Comparison of ENCODE assay signal across 8 cellular contexts in the genomic region with DNA sequence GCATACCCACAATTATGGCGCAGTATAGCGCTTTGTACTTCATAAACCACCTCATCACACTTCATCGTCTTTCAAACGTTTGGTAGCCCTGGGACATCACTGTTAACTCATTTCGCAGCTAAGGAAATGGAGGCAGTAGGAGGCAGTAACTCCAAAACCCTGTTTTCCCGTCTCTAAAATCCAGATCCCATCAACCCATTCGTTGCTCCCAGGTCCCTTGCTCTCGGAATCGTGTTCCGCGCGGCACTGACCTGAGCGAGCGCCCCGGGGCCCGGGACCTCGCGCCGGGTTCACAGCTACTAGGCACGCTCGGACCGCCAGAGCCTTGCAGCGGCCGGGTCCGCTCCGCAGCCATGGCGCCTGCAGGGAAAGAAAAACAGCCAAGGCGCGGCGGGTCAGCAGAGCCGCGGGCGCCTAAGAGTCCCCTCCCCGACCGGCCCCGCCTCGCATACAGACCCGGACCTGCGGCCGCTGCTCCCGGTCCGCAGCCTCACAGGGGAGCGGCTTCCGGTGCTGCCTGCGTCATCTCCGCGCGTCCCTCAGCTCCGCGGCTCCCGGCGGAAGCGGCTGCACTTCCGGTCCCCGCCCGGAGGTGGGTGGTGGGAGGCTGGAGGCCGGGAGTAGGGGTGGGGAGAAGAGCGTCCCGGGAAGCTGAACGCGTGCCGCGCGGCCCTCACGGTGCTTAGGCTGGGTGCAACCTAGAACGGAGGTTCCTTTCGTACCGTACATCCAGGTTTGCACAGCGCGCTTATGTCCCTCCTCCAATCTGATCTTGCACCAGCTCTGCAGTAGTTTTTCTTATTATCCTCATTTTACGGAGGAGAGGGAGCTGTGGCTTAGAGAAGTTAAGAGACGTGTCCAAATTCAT. TPM values are rescaled to one million over a fixed set of nuclear protein-coding genes. Genes with fewer than 3 reads are reported as not detected.
DNase-seq lines count a peak whose midpoint lies in the region; ATAC-seq and TF ChIP-seq lines count a peak whose summit lies in the region.

A gene with protein sequence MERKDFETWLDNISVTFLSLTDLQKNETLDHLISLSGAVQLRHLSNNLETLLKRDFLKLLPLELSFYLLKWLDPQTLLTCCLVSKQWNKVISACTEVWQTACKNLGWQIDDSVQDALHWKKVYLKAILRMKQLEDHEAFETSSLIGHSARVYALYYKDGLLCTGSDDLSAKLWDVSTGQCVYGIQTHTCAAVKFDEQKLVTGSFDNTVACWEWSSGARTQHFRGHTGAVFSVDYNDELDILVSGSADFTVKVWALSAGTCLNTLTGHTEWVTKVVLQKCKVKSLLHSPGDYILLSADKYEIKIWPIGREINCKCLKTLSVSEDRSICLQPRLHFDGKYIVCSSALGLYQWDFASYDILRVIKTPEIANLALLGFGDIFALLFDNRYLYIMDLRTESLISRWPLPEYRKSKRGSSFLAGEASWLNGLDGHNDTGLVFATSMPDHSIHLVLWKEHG (minus strand): TSS at position 519 of the 868 bp plus-strand sequence. CDS start 5,158 bp downstream, outside the sequence.

- no peak for TF ChIP-seq CTCF in KMS-11 (conservative IDR thresholded peaks at IDR 0.05; ENCODE audit: low read depth, low read length)

- H3K79me2 ChIP-seq in KMS-11 (ENCODE audit: insufficient read depth, low read depth), result peaks cover 48% of the 10 kb centered on the region

- no peaks in the 10 kb centered on the region for H3K9me3 Mint-ChIP-seq in naive B cell
- no peaks in the 10 kb centered on the region for H3K9me3 Mint-ChIP-seq in stimulated activated effector memory CD8-positive, alpha-beta T cell treated with anti-CD3 and anti-CD28 coated beads, Interleukin-12 subunit alpha, Interleukin-12 subunit beta, amount 100 ng/mL, for 72 hours

- peak; percentile 74 for DNase-seq in DMS79 (lab: John Stamatoyannopoulos, UW)
- DNase-seq in RPMI8226, result peak; percentile 97
- peak; percentile 71 to 80 for DNase-seq in activated T-helper 1 cell treated with anti-CD3 and anti-CD28 coated beads, Interleukin-2, amount 50 U/mL, for 16 hours (ENCODE audit: low read depth in 1 of 2, low spot score in 1 of 2)
- peak; percentile 86 for DNase-seq in fibroblast of gingiva (ENCODE audit: low read depth)
- DNase-seq in naive B cell, result peak; percentile 74
- peak; percentile 80 to 93 for DNase-seq in stimulated activated effector memory CD8-positive, alpha-beta T cell treated with anti-CD3 and anti-CD28 coated beads, Interleukin-12 subunit alpha, Interleukin-12 subunit beta, amount 100 ng/mL, for 72 hours (ENCODE audit: low spot score in 2 of 2)

- H3K27ac ChIP-seq in KMS-11, result peak within 1 kb of the TSS; percentile 73

- no peaks in the 10 kb centered on the region for H3K27me3 ChIP-seq in KMS-11 (ENCODE audit: insufficient read depth, low read depth)

- H3K27ac Mint-ChIP-seq in naive B cell, result peak within 1 kb of the TSS; percentile 92 to 98 (median 96)
- peak within 1 kb of the TSS; percentile 92 for H3K27ac Mint-ChIP-seq in stimulated activated effector memory CD8-positive, alpha-beta T cell treated with anti-CD3 and anti-CD28 coated beads, Interleukin-12 subunit alpha, Interleukin-12 subunit beta, amount 100 ng/mL, for 72 hours

- H3K4me3 ChIP-seq in KMS-11 (IDR thresholded peaks at IDR 0.05; ENCODE audit: insufficient read depth, low read depth, low read length), result no peak within 1 kb of the TSS

- H3K36me3 ChIP-seq in KMS-11 (ENCODE audit: insufficient read depth), result no peaks in the 10 kb centered on the region

- H3K4me1 ChIP-seq in KMS-11 (ENCODE audit: low read depth, poor library complexity, severe bottlenecking), result peaks cover 23% of the 10 kb centered on the region

- H4K20me1 ChIP-seq in KMS-11 (ENCODE audit: insufficient read depth), result no peaks in the 10 kb centered on the region

- no peaks in the 10 kb centered on the region for H3K36me3 Mint-ChIP-seq in naive B cell
- peaks cover 41% of the 10 kb centered on the region for H3K36me3 Mint-ChIP-seq in stimulated activated effector memory CD8-positive, alpha-beta T cell treated with anti-CD3 and anti-CD28 coated beads, Interleukin-12 subunit alpha, Interleukin-12 subunit beta, amount 100 ng/mL, for 72 hours

- H3K9ac ChIP-seq in KMS-11, result peak within 1 kb of the TSS; percentile 82

- H3K27me3 Mint-ChIP-seq in naive B cell, result no peaks in the 10 kb centered on the region

- peak; percentile 96 for ATAC-seq in GM21737 (IDR thresholded peaks at IDR 0.05; ENCODE audit: unreplicated experiment)
- peak; percentile 84 to 85 for ATAC-seq in naive B cell (ENCODE audit: low read depth in 2 of 2)
- peak; percentile 97 for ATAC-seq in stimulated activated effector memory CD8-positive, alpha-beta T cell treated with anti-CD3 and anti-CD28 coated beads, Interleukin-12 subunit alpha, Interleukin-12 subunit beta, amount 100 ng/mL, for 72 hours

- peak within 1 kb of the TSS; percentile 88 to 97 (median 94) for H3K4me3 Mint-ChIP-seq in naive B cell
- H3K4me3 Mint-ChIP-seq in stimulated activated effector memory CD8-positive, alpha-beta T cell treated with anti-CD3 and anti-CD28 coated beads, Interleukin-12 subunit alpha, Interleukin-12 subunit beta, amount 100 ng/mL, for 72 hours, result peak within 1 kb of the TSS; percentile 86

- H3K4me1 Mint-ChIP-seq in naive B cell, result peaks cover 26 to 44% (median 32%) of the 10 kb centered on the region in 3 donors
- H3K4me1 Mint-ChIP-seq in stimulated activated effector memory CD8-positive, alpha-beta T cell treated with anti-CD3 and anti-CD28 coated beads, Interleukin-12 subunit alpha, Interleukin-12 subunit beta, amount 100 ng/mL, for 72 hours, result peaks cover 34% of the 10 kb centered on the region

- peak within 1 kb of the TSS; percentile 94 for H3K4me2 ChIP-seq in KMS-11

- H2AFZ ChIP-seq in KMS-11 (ENCODE audit: low read depth), result peak within 1 kb of the TSS; percentile 96

RNA-seq across cellular contexts. Expression of the gene that starts here (rescaled TPM):
- 10 to 100 TPM; 23.2 to 32.3 (median 31.6) TPM for polyA plus RNA-seq in naive B cell (ENCODE audit: low read depth in 6 of 6)
